In the genomic region with DNA sequence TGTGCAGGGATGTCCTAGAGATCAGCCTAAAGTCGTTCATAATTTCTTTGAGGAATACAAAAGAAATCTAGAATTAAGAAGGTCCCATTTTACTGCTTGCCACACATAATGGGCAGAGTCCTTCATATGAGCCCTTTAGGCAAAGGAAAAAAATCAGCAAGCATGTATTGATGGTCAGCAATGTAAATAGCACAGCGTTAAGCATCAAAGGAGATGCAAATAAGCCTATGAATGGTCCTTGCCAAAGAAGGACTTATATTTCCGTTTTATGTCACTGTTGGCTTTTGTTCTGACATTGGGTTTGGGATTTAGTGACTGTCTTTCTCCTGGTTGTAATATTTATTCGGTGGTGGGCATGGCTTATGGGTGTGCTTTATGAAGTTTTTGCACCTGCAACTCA, we compare ENCODE assay signal across 22 cellular contexts.
DNase-seq lines count a peak whose midpoint lies in the region; ATAC-seq and TF ChIP-seq lines count a peak whose summit lies in the region.
"Had no signal": no experiment of that assay in that cellular context is flagged by ENCODE, and none has a peak within 500 bp of the region (broad histone marks: within the 10 kb centered on the region; RNA-seq: fewer than 3 reads in every experiment).

No MANE protein-coding gene starts in this region.

- intact Hi-C loops in CD4-positive, alpha-beta T cell (cut with DNase I, micrococcal nuclease), result no loop called here

- peaks cover 0 to 20% (median 2%) of the 10 kb centered on the region in 7 donors for H3K9me3 Mint-ChIP-seq in CD4-positive, CD25-positive, alpha-beta regulatory T cell
- peaks cover 13% of the 10 kb centered on the region for H3K9me3 Mint-ChIP-seq in CD4-positive, alpha-beta T cell
- H3K9me3 Mint-ChIP-seq in HFFc6, result peaks cover 13% of the 10 kb centered on the region
- no peaks in the 10 kb centered on the region for H3K9me3 Mint-ChIP-seq in central memory CD8-positive, alpha-beta T cell

- H3K36me3 ChIP-seq in CD4-positive, CD25-positive, alpha-beta regulatory T cell (ENCODE audit: control insufficient read depth, insufficient read depth, low read length), result peaks cover 94% of the 10 kb centered on the region

- peaks cover 5 to 8% of the 10 kb centered on the region in 2 experiments for H3K9me3 ChIP-seq in CD4-positive, CD25-positive, alpha-beta regulatory T cell (ENCODE audit: control insufficient read depth in 2 of 2, low read length in 2 of 2)
- peaks cover 8% of the 10 kb centered on the region for H3K9me3 ChIP-seq in CD4-positive, alpha-beta T cell (ENCODE audit: control insufficient read depth, low read length)

- H3K4me1 ChIP-seq in CD4-positive, CD25-positive, alpha-beta regulatory T cell (ENCODE audit: control insufficient read depth, insufficient read depth, low read length, poor library complexity, severe bottlenecking), result peaks cover 8% of the 10 kb centered on the region
- H3K4me1 ChIP-seq: Caco-2 had no signal

- POLR2A ChIA-PET in CD4-positive, alpha-beta T cell (lab: Charles Lee), result no interaction called here

- H3K27ac ChIP-seq in CD4-positive, CD25-positive, alpha-beta regulatory T cell (ENCODE audit: insufficient read depth, low read length, poor library complexity, severe bottlenecking), result no peak overlapping the region
- no peak overlapping the region for H3K27ac ChIP-seq in CD4-positive, alpha-beta T cell (ENCODE audit: low read depth, low read length)
- H3K27ac ChIP-seq: C4-2B had no signal

- peak overlapping the region in 2 of 3 donors; percentile 11 to 52 for H3K27ac Mint-ChIP-seq in CD4-positive, CD25-positive, alpha-beta regulatory T cell
- H3K27ac Mint-ChIP-seq in CD4-positive, alpha-beta T cell, result peak overlapping the region; percentile 71
- H3K27ac Mint-ChIP-seq in HFFc6, result peak overlapping the region; percentile 59
- H3K27ac Mint-ChIP-seq in central memory CD8-positive, alpha-beta T cell (ENCODE audit: low read depth), result peak overlapping the region; percentile 59

- TF ChIP-seq CTCF in CD4-positive, alpha-beta T cell (IDR thresholded peaks at IDR 0.05), result no peak
- no peak for TF ChIP-seq CTCF in HFFc6 (IDR thresholded peaks at IDR 0.05)

- CTCF ChIA-PET in CD4-positive, alpha-beta T cell (lab: Charles Lee), result no interaction called here

- H3K4me3 Mint-ChIP-seq in CD4-positive, CD25-positive, alpha-beta regulatory T cell, result no peak overlapping the region
- H3K4me3 Mint-ChIP-seq in CD4-positive, alpha-beta T cell, result no peak overlapping the region
- no peak overlapping the region for H3K4me3 Mint-ChIP-seq in HFFc6
- no peak overlapping the region for H3K4me3 Mint-ChIP-seq in central memory CD8-positive, alpha-beta T cell

- no peaks in the 10 kb centered on the region for H3K27me3 Mint-ChIP-seq in CD4-positive, CD25-positive, alpha-beta regulatory T cell
- no peaks in the 10 kb centered on the region for H3K27me3 Mint-ChIP-seq in CD4-positive, alpha-beta T cell
- H3K27me3 Mint-ChIP-seq in HFFc6 (ENCODE audit: insufficient read depth), result peaks cover 56% of the 10 kb centered on the region
- H3K27me3 Mint-ChIP-seq in central memory CD8-positive, alpha-beta T cell, result no peaks in the 10 kb centered on the region

- H3K4me1 Mint-ChIP-seq in CD4-positive, CD25-positive, alpha-beta regulatory T cell, result peaks cover 26 to 73% (median 54%) of the 10 kb centered on the region in 4 donors
- peaks cover 91% of the 10 kb centered on the region for H3K4me1 Mint-ChIP-seq in CD4-positive, alpha-beta T cell (ENCODE audit: low read depth)
- H3K4me1 Mint-ChIP-seq in HFFc6 (ENCODE audit: low read depth), result peaks cover 94% of the 10 kb centered on the region
- peaks cover 50% of the 10 kb centered on the region for H3K4me1 Mint-ChIP-seq in central memory CD8-positive, alpha-beta T cell

- DNase-seq in CD4-positive, CD25-positive, alpha-beta regulatory T cell, result no peak
- DNase-seq in CD4-positive, alpha-beta T cell, result no peak
- no peak for DNase-seq in HFFc6
- DNase-seq in central memory CD8-positive, alpha-beta T cell (ENCODE audit: low spot score in 2 of 2), result no peak
- DNase-seq in nucleus accumbens (lab: John Stamatoyannopoulos, UW), result no peak
- no peak for DNase-seq in NCI-H510A treated with DMSO at 0.1 percent for 48 hours (lab: John Stamatoyannopoulos, UW)
- DNase-seq in inferior parietal cortex (ENCODE audit: extremely low spot score), result no peak
- DNase-seq: AML-193, Caco-2, DMS153, GF-D8, GOT3, MM.1S, NCI-H1092, NCI-H2081, NCI-H2171 treated with DMSO at 0.1 percent for 48 hours, NCI-H446 treated with DMSO at 0.1 percent for 48 hours, NCI-H774, OCI-M1, RPMI8226, SIG-M5 had no signal

- ATAC-seq in CD4-positive, CD25-positive, alpha-beta regulatory T cell (ENCODE audit: low read depth in 2 of 2), result no peak
- ATAC-seq in CD4-positive, alpha-beta T cell (ENCODE audit: poor library complexity), result no peak
- ATAC-seq in central memory CD8-positive, alpha-beta T cell (replicated peaks; ENCODE audit: extremely low read depth, poor library complexity, severe bottlenecking), result no peak

- peaks cover 93% of the 10 kb centered on the region for H3K36me3 Mint-ChIP-seq in CD4-positive, CD25-positive, alpha-beta regulatory T cell
- peaks cover 100% of the 10 kb centered on the region for H3K36me3 Mint-ChIP-seq in CD4-positive, alpha-beta T cell (ENCODE audit: low read depth)
- H3K36me3 Mint-ChIP-seq in HFFc6 (ENCODE audit: low read depth), result peaks cover 100% of the 10 kb centered on the region
- peaks cover 80% of the 10 kb centered on the region for H3K36me3 Mint-ChIP-seq in central memory CD8-positive, alpha-beta T cell (ENCODE audit: insufficient read depth)

- no peak overlapping the region for H3K4me3 ChIP-seq in CD4-positive, CD25-positive, alpha-beta regulatory T cell (ENCODE audit: low read depth, low read length)

- no peaks in the 10 kb centered on the region for H3K27me3 ChIP-seq in CD4-positive, CD25-positive, alpha-beta regulatory T cell (ENCODE audit: control insufficient read depth, insufficient read depth, low read length)
- H3K27me3 ChIP-seq in CD4-positive, alpha-beta T cell (ENCODE audit: control insufficient read depth, insufficient read depth, low read length), result no peaks in the 10 kb centered on the region
